In genomic region chr5:145689235-145689634, GRCh38 we compare ENCODE assay signal across 12 cellular contexts.
A peak's percentile ranks its signal among the peaks of the same experiment; 100 is the strongest.
DNase-seq lines count a peak whose midpoint lies in the region; ATAC-seq, FAIRE-seq and TF ChIP-seq lines count a peak whose summit lies in the region.
"Had no signal": no experiment of that assay in that cellular context is flagged by ENCODE, and none has a peak within 500 bp of the region (broad histone marks: within the 10 kb centered on the region; RNA-seq: fewer than 3 reads in every experiment).

No MANE protein-coding gene starts in this region.

- H3K27ac ChIP-seq in gastroesophageal sphincter: no peak overlapping the region
- H3K27ac ChIP-seq: body of pancreas had no signal

- intact Hi-C loops in activated CD4-positive, alpha-beta T cell treated with anti-CD3 and anti-CD28 coated beads, Interleukin-2, amount 10 ng/mL, durations not matched to agents 24 days and 14 days (cut with micrococcal nuclease): no loop called here

- DNase-seq in RCC 7860 (ENCODE audit: low spot score): no peak
- DNase-seq in activated CD4-positive, alpha-beta T cell treated with anti-CD3 and anti-CD28 coated beads, Interleukin-2, amount 10 ng/mL, durations not matched to agents 24 days and 14 days: no peak
- DNase-seq in activated T-cell treated with anti-CD3 and anti-CD28 coated beads for 4 hours: no peak
- no peak for DNase-seq in stimulated activated CD4-positive, alpha-beta T cell treated with anti-CD3 and anti-CD28 coated beads, Interleukin-1b, Interleukin-23, amount 100 ng/mL, for 48 hours
- DNase-seq: activated CD4-positive, alpha-beta T cell treated with anti-CD3 and anti-CD28 coated beads, Interleukin-2, amount 50 U/mL, for 4 hours; CD4-positive, CD25-positive, alpha-beta regulatory T cell; KG1 had no signal

- H3K4me3 ChIP-seq in gastroesophageal sphincter: no peak overlapping the region
- H3K4me3 ChIP-seq: body of pancreas had no signal

- H3K4me1 ChIP-seq in gastroesophageal sphincter: no peaks in the 10 kb centered on the region
- H3K4me1 ChIP-seq: body of pancreas had no signal

- TF ChIP-seq CTCF in gastroesophageal sphincter (IDR thresholded peaks at IDR 0.05): no peak

- TF ChIP-seq EP300 in gastroesophageal sphincter (IDR thresholded peaks at IDR 0.05): no peak

- H3K9me3 ChIP-seq in gastroesophageal sphincter: no peaks in the 10 kb centered on the region
- H3K9me3 ChIP-seq: body of pancreas had no signal

- H3K27ac Mint-ChIP-seq in activated CD4-positive, alpha-beta T cell treated with anti-CD3 and anti-CD28 coated beads, Interleukin-2, amount 10 ng/mL, durations not matched to agents 24 days and 14 days: no peak overlapping the region
- H3K27ac Mint-ChIP-seq: CD4-positive, CD25-positive, alpha-beta regulatory T cell had no signal

- ATAC-seq in GM18505 (IDR thresholded peaks at IDR 0.05; ENCODE audit: unreplicated experiment): peak; percentile 97
- ATAC-seq in GM21529 (IDR thresholded peaks at IDR 0.05; ENCODE audit: unreplicated experiment): peak; percentile 91
- peak; percentile 83 for ATAC-seq in HG03442 (IDR thresholded peaks at IDR 0.05; ENCODE audit: unreplicated experiment)
- ATAC-seq in gastroesophageal sphincter: peak; percentile 39
- ATAC-seq: body of pancreas had no signal

- no peaks in the 10 kb centered on the region for H3K27me3 ChIP-seq in gastroesophageal sphincter
- H3K27me3 ChIP-seq: body of pancreas had no signal

- no peaks in the 10 kb centered on the region for H3K9me3 Mint-ChIP-seq in activated CD4-positive, alpha-beta T cell treated with anti-CD3 and anti-CD28 coated beads, Interleukin-2, amount 10 ng/mL, durations not matched to agents 24 days and 14 days

- TF ChIP-seq POLR2A in GM18505 (IDR thresholded peaks at IDR 0.05; ENCODE audit: borderline replicate concordance, extremely low read depth, insufficient read depth, insufficient read length) (no peak), gastroesophageal sphincter (IDR thresholded peaks at IDR 0.05) (no peak)

- no peaks in the 10 kb centered on the region for H3K36me3 ChIP-seq in gastroesophageal sphincter

- no peak overlapping the region for H3K4me3 Mint-ChIP-seq in activated CD4-positive, alpha-beta T cell treated with anti-CD3 and anti-CD28 coated beads, Interleukin-2, amount 10 ng/mL, durations not matched to agents 24 days and 14 days
- H3K4me3 Mint-ChIP-seq: CD4-positive, CD25-positive, alpha-beta regulatory T cell had no signal

- H3K27me3 Mint-ChIP-seq in activated CD4-positive, alpha-beta T cell treated with anti-CD3 and anti-CD28 coated beads, Interleukin-2, amount 10 ng/mL, durations not matched to agents 24 days and 14 days: no peaks in the 10 kb centered on the region

- H3K36me3 Mint-ChIP-seq in activated CD4-positive, alpha-beta T cell treated with anti-CD3 and anti-CD28 coated beads, Interleukin-2, amount 10 ng/mL, durations not matched to agents 24 days and 14 days (ENCODE audit: low read depth): no peaks in the 10 kb centered on the region
- H3K36me3 Mint-ChIP-seq: CD4-positive, CD25-positive, alpha-beta regulatory T cell had no signal

- WGBS in gastroesophageal sphincter (ENCODE audit: low coverage in 1 of 2), 2 donors: 47 to 62% methylated on average over 3 of the region's 3 CpGs

- no peak for FAIRE-seq in RCC 7860 (lab: Jason Lieb, UNC)

- no peaks in the 10 kb centered on the region for H3K4me1 Mint-ChIP-seq in activated CD4-positive, alpha-beta T cell treated with anti-CD3 and anti-CD28 coated beads, Interleukin-2, amount 10 ng/mL, durations not matched to agents 24 days and 14 days
- H3K4me1 Mint-ChIP-seq: CD4-positive, CD25-positive, alpha-beta regulatory T cell had no signal

Comparison
In these comparisons a context has a peak if more than half of its experiments do, and no peak if none do; other contexts are left out.
1. ATAC-seq: peak in every context shown above with its lines; median percentile 97 in GM18505; 91 in GM21529; 83 in HG03442; 39 in gastroesophageal sphincter.